8 cellular contexts compared by ENCODE assay signal in genomic region chr16:74107795-74108610, GRCh38.
DNase-seq lines count a peak whose midpoint lies in the region; ATAC-seq and TF ChIP-seq lines count a peak whose summit lies in the region.

No MANE protein-coding gene starts in this region.

- in situ Hi-C loops in SK-MEL-5 (cut with HindIII; ENCODE audit: low pct_unique_long_range_greater_than_20kb, low sequenced_read_pairs): no loop called here

- peak; percentile 27 for TF ChIP-seq CTCF in natural killer cell (IDR thresholded peaks at IDR 0.05)

- peak overlapping the region; percentile 60 for H3K4me3 Mint-ChIP-seq in natural killer cell

- ATAC-seq in GM18909 (IDR thresholded peaks at IDR 0.05; ENCODE audit: poor library complexity, unreplicated experiment) (peak; percentile 76), HG03520 (IDR thresholded peaks at IDR 0.05; ENCODE audit: unreplicated experiment) (peak; percentile 81), natural killer cell (peak in 1 of 3 donors; percentile 65), GM19324 (IDR thresholded peaks at IDR 0.05; ENCODE audit: low FRiP score, unreplicated experiment) (no peak)

- intact Hi-C loops in natural killer cell (cut with micrococcal nuclease): no loop called here

- no peaks in the 10 kb centered on the region for H3K27me3 Mint-ChIP-seq in natural killer cell (ENCODE audit: low read depth in 2 of 2)

- DNase-seq in D341Med (ENCODE audit: low spot score) (peak; percentile 62), SK-MEL-5 (ENCODE audit: low read depth, low spot score) (peak; percentile 69), dermis blood vessel endothelial cell (peak; percentile 34), natural killer cell (no peak), COR-L47 (lab: John Stamatoyannopoulos, UW) (no peak)

- H3K4me1 Mint-ChIP-seq in natural killer cell: peaks cover 7 to 9% of the 10 kb centered on the region in 2 donors

- H3K9me3 Mint-ChIP-seq in natural killer cell: no peaks in the 10 kb centered on the region

- no peaks in the 10 kb centered on the region for H3K36me3 Mint-ChIP-seq in natural killer cell

- no peak overlapping the region for H3K27ac Mint-ChIP-seq in natural killer cell

Comparison
In these comparisons a context has a peak if more than half of its experiments do, and no peak if none do; other contexts are left out.
1. DNase-seq: peak in D341Med (single experiment), SK-MEL-5 (single experiment) and dermis blood vessel endothelial cell (single experiment); none in natural killer cell (single experiment) and COR-L47 (single experiment).